ENCODE assay signal across 8 cellular contexts in genomic region chr2:10080536-10081304, GRCh38. TPM values are rescaled to one million over a fixed set of nuclear protein-coding genes. Genes with fewer than 3 reads are reported as not detected.
DNase-seq lines count a peak whose midpoint lies in the region; ATAC-seq and FAIRE-seq lines count a peak whose summit lies in the region.

No MANE protein-coding gene starts in this region.

- H3K4me3 Mint-ChIP-seq in activated T-helper 17 cell treated with anti-CD3 and anti-CD28 coated beads, Interleukin-2, amount 50 U/mL, for 72 hours, result peak overlapping the region; percentile 53

- peak; percentile 39 for DNase-seq in kidney tubule cell (ENCODE audit: low spot score)
- peak; percentile 70 for DNase-seq in urothelium cell line (ENCODE audit: low spot score)
- DNase-seq in COLO829 (ENCODE audit: low spot score), result no peak
- no peak for DNase-seq in NK-92 (lab: John Stamatoyannopoulos, UW; ENCODE audit: unreplicated experiment)
- no peak for DNase-seq in NCI-H69 (lab: John Stamatoyannopoulos, UW)

- peak; percentile 27 for ATAC-seq in GM18511 (IDR thresholded peaks at IDR 0.05; ENCODE audit: unreplicated experiment)
- ATAC-seq in HG02852 (IDR thresholded peaks at IDR 0.05; ENCODE audit: unreplicated experiment), result peak; percentile 16
- peak; percentile 23 for ATAC-seq in activated T-helper 17 cell treated with anti-CD3 and anti-CD28 coated beads, Interleukin-2, amount 50 U/mL, for 72 hours (replicated peaks)

- no peak for FAIRE-seq in urothelium cell line (lab: Jason Lieb, UNC)

- peaks cover 50% of the 10 kb centered on the region for H3K27me3 Mint-ChIP-seq in activated T-helper 17 cell treated with anti-CD3 and anti-CD28 coated beads, Interleukin-2, amount 50 U/mL, for 72 hours

- no peaks in the 10 kb centered on the region for H3K9me3 Mint-ChIP-seq in activated T-helper 17 cell treated with anti-CD3 and anti-CD28 coated beads, Interleukin-2, amount 50 U/mL, for 72 hours

- H3K27ac Mint-ChIP-seq in activated T-helper 17 cell treated with anti-CD3 and anti-CD28 coated beads, Interleukin-2, amount 50 U/mL, for 72 hours, result no peak overlapping the region

- no peaks in the 10 kb centered on the region for H3K4me1 Mint-ChIP-seq in activated T-helper 17 cell treated with anti-CD3 and anti-CD28 coated beads, Interleukin-2, amount 50 U/mL, for 72 hours

- H3K36me3 Mint-ChIP-seq in activated T-helper 17 cell treated with anti-CD3 and anti-CD28 coated beads, Interleukin-2, amount 50 U/mL, for 72 hours (ENCODE audit: low read depth), result no peaks in the 10 kb centered on the region

RNA-seq across cellular contexts. Expression of gene CYS1, which starts 0.5 kb away (rescaled TPM):
- total RNA-seq in activated T-helper 17 cell treated with anti-CD3 and anti-CD28 coated beads, Interleukin-2, amount 50 U/mL, for 72 hours, result under 1 TPM in 1 of 2 donors, not detected in 1; 0.09 TPM

RNA-seq across cellular contexts. Expression of gene KLF11, which starts 37.4 kb away (rescaled TPM):
- total RNA-seq in activated T-helper 17 cell treated with anti-CD3 and anti-CD28 coated beads, Interleukin-2, amount 50 U/mL, for 72 hours, result 1 to 10 TPM; 5.6 to 7.9 TPM

RNA-seq across cellular contexts. Expression of gene RRM2, which starts 41.8 kb away (rescaled TPM):
- total RNA-seq in activated T-helper 17 cell treated with anti-CD3 and anti-CD28 coated beads, Interleukin-2, amount 50 U/mL, for 72 hours, result 100 to 1,000 TPM; 515 to 567 TPM

Comparison
In these comparisons a context has a peak if more than half of its experiments do, and no peak if none do; other contexts are left out.
1. DNase-seq: peak in kidney tubule cell (single experiment) and urothelium cell line (single experiment); none in COLO829 (single experiment), NK-92 (single experiment) and NCI-H69 (single experiment).
2. Peak in every context shown above with its lines, with median percentiles within 50 percentile points of each other: ATAC-seq.